Comparison of ENCODE assay signal across 24 cellular contexts in the genomic region with DNA sequence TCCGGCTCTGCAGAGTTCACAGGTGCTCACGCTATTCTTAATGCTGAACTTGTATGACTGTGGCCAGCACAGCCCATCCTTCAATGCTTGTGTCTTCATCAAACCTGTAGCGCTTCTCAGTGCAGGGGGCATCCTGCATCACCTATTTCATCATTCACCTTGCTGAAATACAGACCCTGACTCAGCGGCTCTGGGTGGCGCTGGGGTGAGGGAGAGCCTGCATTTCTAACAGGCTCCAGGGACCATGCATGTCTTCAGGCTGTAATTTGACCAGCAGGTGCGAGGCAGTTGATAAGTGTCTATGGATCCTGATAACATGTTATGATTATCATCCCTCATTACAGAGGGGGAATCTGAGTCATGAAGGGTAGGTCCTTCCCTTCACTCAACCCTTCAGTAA.
DNase-seq lines count a peak whose midpoint lies in the region; ATAC-seq, FAIRE-seq and TF ChIP-seq lines count a peak whose summit lies in the region.
"Had no signal": no experiment of that assay in that cellular context is flagged by ENCODE, and none has a peak within 500 bp of the region (broad histone marks: within the 10 kb centered on the region; RNA-seq: fewer than 3 reads in every experiment).

No MANE protein-coding gene starts in this region.

- H3K4me1 Mint-ChIP-seq in type B pancreatic cell (ENCODE audit: unreplicated experiment), result peaks cover 14% of the 10 kb centered on the region

- no peak for TF ChIP-seq EP300 in K562 (IDR thresholded peaks at IDR 0.05; ENCODE audit: low read length)

- H3K27ac ChIP-seq in K562 (ENCODE audit: extremely low read depth, low read depth, low read length), result no peak overlapping the region
- H3K27ac ChIP-seq: epithelial cell of prostate, ovary, SK-N-MC, transverse colon had no signal

- H3K9me1 ChIP-seq in K562 (ENCODE audit: control insufficient read depth, insufficient read depth, low read length), result no peaks in the 10 kb centered on the region

- DNase-seq in NCI-H1436 (lab: John Stamatoyannopoulos, UW), result peak; percentile 18
- DNase-seq in NCI-H1436 treated with DMSO at 0.1 percent for 48 hours (lab: John Stamatoyannopoulos, UW), result no peak
- DNase-seq in activated naive CD4-positive, alpha-beta T cell treated with anti-CD3 and anti-CD28 coated beads, Interleukin-2, amount 50 U/mL, for 72 hours (ENCODE audit: low spot score in 2 of 2), result no peak
- no peak for DNase-seq in activated naive CD4-positive, alpha-beta T cell treated with Interleukin-2 at 50 U/mL for 16 hours
- peak in 1 of 4 experiments; percentile 7 for DNase-seq in K562 (ENCODE audit: extremely low read depth in 1 of 4, low spot score in 3 of 4)
- peak; percentile 36 for DNase-seq in type B pancreatic cell (ENCODE audit: extremely low spot score, unreplicated experiment)
- DNase-seq in stimulated activated naive CD4-positive, alpha-beta T cell treated with Interleukin-2 at 50 U/mL for 16 hours (lab: John Stamatoyannopoulos, UW), result no peak
- DNase-seq: 8988T; Calu3; foreskin fibroblast; hypothalamus; kidney; NCI-H1105 treated with DMSO at 0.1 percent for 48 hours; NCI-H226; ovary; stimulated activated naive CD8-positive, alpha-beta T cell treated with anti-CD3 and anti-CD28 coated beads, Interleukin-15, amount 100 ng/mL, for 72 hours; T1000; transverse colon had no signal

- no peak overlapping the region for H2AFZ ChIP-seq in K562 (ENCODE audit: low read depth, low read length)

- CTCF ChIA-PET in K562 (lab: Yijun Ruan, JAX; ENCODE audit: low intra/inter-chr PET ratio), result no interaction called here

- POLR2A ChIA-PET in K562 (lab: Yijun Ruan, JAX), result no interaction called here

- no peak overlapping the region for H3K4me3 ChIP-seq in K562
- H3K4me3 ChIP-seq: ovary, SK-N-MC, transverse colon had no signal

- peak overlapping the region; percentile 59 to 84 for H3K27ac Mint-ChIP-seq in activated naive CD4-positive, alpha-beta T cell treated with anti-CD3 and anti-CD28 coated beads, Interleukin-2, amount 50 U/mL, for 72 hours
- no peak overlapping the region for H3K27ac Mint-ChIP-seq in type B pancreatic cell
- H3K27ac Mint-ChIP-seq: stimulated activated naive CD8-positive, alpha-beta T cell treated with anti-CD3 and anti-CD28 coated beads, Interleukin-15, amount 100 ng/mL, for 72 hours had no signal

- H3K9me3 Mint-ChIP-seq in activated naive CD4-positive, alpha-beta T cell treated with anti-CD3 and anti-CD28 coated beads, Interleukin-2, amount 50 U/mL, for 72 hours, result no peaks in the 10 kb centered on the region
- no peaks in the 10 kb centered on the region for H3K9me3 Mint-ChIP-seq in type B pancreatic cell
- H3K9me3 Mint-ChIP-seq: stimulated activated naive CD8-positive, alpha-beta T cell treated with anti-CD3 and anti-CD28 coated beads, Interleukin-15, amount 100 ng/mL, for 72 hours had no signal

- H3K79me2 ChIP-seq in K562 (ENCODE audit: control insufficient read depth, insufficient read depth, low read length), result no peaks in the 10 kb centered on the region

- ATAC-seq in activated naive CD4-positive, alpha-beta T cell treated with anti-CD3 and anti-CD28 coated beads, Interleukin-2, amount 50 U/mL, for 72 hours, result no peak
- peak; percentile 65 for ATAC-seq in K562
- ATAC-seq in GM18861 (IDR thresholded peaks at IDR 0.05; ENCODE audit: unreplicated experiment), result no peak
- ATAC-seq: sciatic nerve; stimulated activated naive CD8-positive, alpha-beta T cell treated with anti-CD3 and anti-CD28 coated beads, Interleukin-15, amount 100 ng/mL, for 72 hours had no signal

- H3K9me3 ChIP-seq in K562 (replicated peaks; ENCODE audit: control insufficient read depth, insufficient read depth, low read depth, low read length), result no peaks in the 10 kb centered on the region
- H3K9me3 ChIP-seq: ovary, transverse colon had no signal

- TF ChIP-seq POLR2A in K562 (conservative IDR thresholded peaks at IDR 0.05), result no peak

- H3K4me2 ChIP-seq in K562 (ENCODE audit: insufficient read depth, low read length), result no peak overlapping the region

- H3K9ac ChIP-seq in K562 (ENCODE audit: insufficient read depth in 1 of 2, low read depth in 2 of 2, low read length in 2 of 2), result no peak overlapping the region

- no peaks in the 10 kb centered on the region for H3K27me3 ChIP-seq in K562 (ENCODE audit: control insufficient read depth in 2 of 2, insufficient read depth in 2 of 2, low read length in 2 of 2)
- H3K27me3 ChIP-seq: ovary, transverse colon had no signal

- no peak overlapping the region for H3K4me3 Mint-ChIP-seq in type B pancreatic cell
- H3K4me3 Mint-ChIP-seq: stimulated activated naive CD8-positive, alpha-beta T cell treated with anti-CD3 and anti-CD28 coated beads, Interleukin-15, amount 100 ng/mL, for 72 hours had no signal

- no TSS peak for BruUV-seq in K562 (replicated peaks; lab: Mats Ljungman, UMichigan)

- intact Hi-C loops in K562 (cut with micrococcal nuclease), result no loop called here

- H3K36me3 Mint-ChIP-seq in activated naive CD4-positive, alpha-beta T cell treated with anti-CD3 and anti-CD28 coated beads, Interleukin-2, amount 50 U/mL, for 72 hours, result peaks cover 11 to 55% of the 10 kb centered on the region in 2 donors
- peaks cover 5% of the 10 kb centered on the region for H3K36me3 Mint-ChIP-seq in type B pancreatic cell

- FAIRE-seq in K562 (lab: Jason Lieb, UNC), result no peak
- FAIRE-seq: H54, kidney, RCC 7860 had no signal

- TF ChIP-seq CTCF in K562 (IDR thresholded peaks at IDR 0.05 in 2 of 3, conservative IDR thresholded peaks at IDR 0.05 in 1 of 3; ENCODE audit: insufficient read depth in 2 of 3, low read depth in 1 of 3, low read length in 3 of 3) (no peak), type B pancreatic cell (conservative IDR thresholded peaks at IDR 0.05) (no peak)

- no peak for TF ChIP-seq RAD21 in K562 (CRISPR knock-in tag; conservative IDR thresholded peaks at IDR 0.05 in 1 of 2, IDR thresholded peaks at IDR 0.05 in 1 of 2)

- in situ Hi-C loops in K562 (cut with MboI), result no loop called here

- no peaks in the 10 kb centered on the region; the same call in 1 of the 2 replicates for H4K20me1 ChIP-seq in K562 (replicated peaks; ENCODE audit: control insufficient read depth, insufficient read depth, low read length)

- H3K27me3 Mint-ChIP-seq in type B pancreatic cell, result no peaks in the 10 kb centered on the region
- H3K27me3 Mint-ChIP-seq: stimulated activated naive CD8-positive, alpha-beta T cell treated with anti-CD3 and anti-CD28 coated beads, Interleukin-15, amount 100 ng/mL, for 72 hours had no signal

- no peaks in the 10 kb centered on the region; the same call in 2 of the 3 replicates for H3K36me3 ChIP-seq in K562 (ENCODE audit: control insufficient read depth, insufficient read depth, low read length)
- H3K36me3 ChIP-seq: ovary, transverse colon had no signal

- H3K4me1 ChIP-seq in K562 (replicated peaks in 1 of 2; ENCODE audit: control insufficient read depth in 2 of 2, insufficient read depth in 2 of 2, low read length in 2 of 2), result peaks cover 3 to 6% of the 10 kb centered on the region in 2 experiments; a peak in 2 of 5 replicates
- H3K4me1 ChIP-seq: transverse colon had no signal

- 56% methylated on average over 6 of the region's 6 CpGs for WGBS in K562 (ENCODE audit: insufficient coverage, low coverage, missing lambda C conversion rate)

TF ChIP-seq in K562, 482 proteins besides CTCF, POLR2A, EP300 and RAD21 (continues in another document):
- TF ChIP-seq FUS (optimal IDR thresholded peaks at IDR 0.05; ENCODE audit: low read depth, low read length), result no peak
- TF ChIP-seq, protein P1, sequence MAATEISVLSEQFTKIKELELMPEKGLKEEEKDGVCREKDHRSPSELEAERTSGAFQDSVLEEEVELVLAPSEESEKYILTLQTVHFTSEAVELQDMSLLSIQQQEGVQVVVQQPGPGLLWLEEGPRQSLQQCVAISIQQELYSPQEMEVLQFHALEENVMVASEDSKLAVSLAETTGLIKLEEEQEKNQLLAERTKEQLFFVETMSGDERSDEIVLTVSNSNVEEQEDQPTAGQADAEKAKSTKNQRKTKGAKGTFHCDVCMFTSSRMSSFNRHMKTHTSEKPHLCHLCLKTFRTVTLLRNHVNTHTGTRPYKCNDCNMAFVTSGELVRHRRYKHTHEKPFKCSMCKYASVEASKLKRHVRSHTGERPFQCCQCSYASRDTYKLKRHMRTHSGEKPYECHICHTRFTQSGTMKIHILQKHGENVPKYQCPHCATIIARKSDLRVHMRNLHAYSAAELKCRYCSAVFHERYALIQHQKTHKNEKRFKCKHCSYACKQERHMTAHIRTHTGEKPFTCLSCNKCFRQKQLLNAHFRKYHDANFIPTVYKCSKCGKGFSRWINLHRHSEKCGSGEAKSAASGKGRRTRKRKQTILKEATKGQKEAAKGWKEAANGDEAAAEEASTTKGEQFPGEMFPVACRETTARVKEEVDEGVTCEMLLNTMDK (IDR thresholded peaks at IDR 0.05; ENCODE audit: borderline replicate concordance, insufficient read depth, low read depth, low read length, poor library complexity, severe bottlenecking), result no peak
- TF ChIP-seq, protein P2, sequence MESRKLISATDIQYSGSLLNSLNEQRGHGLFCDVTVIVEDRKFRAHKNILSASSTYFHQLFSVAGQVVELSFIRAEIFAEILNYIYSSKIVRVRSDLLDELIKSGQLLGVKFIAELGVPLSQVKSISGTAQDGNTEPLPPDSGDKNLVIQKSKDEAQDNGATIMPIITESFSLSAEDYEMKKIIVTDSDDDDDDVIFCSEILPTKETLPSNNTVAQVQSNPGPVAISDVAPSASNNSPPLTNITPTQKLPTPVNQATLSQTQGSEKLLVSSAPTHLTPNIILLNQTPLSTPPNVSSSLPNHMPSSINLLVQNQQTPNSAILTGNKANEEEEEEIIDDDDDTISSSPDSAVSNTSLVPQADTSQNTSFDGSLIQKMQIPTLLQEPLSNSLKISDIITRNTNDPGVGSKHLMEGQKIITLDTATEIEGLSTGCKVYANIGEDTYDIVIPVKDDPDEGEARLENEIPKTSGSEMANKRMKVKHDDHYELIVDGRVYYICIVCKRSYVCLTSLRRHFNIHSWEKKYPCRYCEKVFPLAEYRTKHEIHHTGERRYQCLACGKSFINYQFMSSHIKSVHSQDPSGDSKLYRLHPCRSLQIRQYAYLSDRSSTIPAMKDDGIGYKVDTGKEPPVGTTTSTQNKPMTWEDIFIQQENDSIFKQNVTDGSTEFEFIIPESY (CRISPR knock-in tag; IDR thresholded peaks at IDR 0.05), result no peak
- no peak for TF ChIP-seq HIVEP1 (CRISPR knock-in tag; IDR thresholded peaks at IDR 0.05)

Comparison
In these comparisons a context has a peak if more than half of its experiments do, and no peak if none do; other contexts are left out.
1. DNase-seq: peak in NCI-H1436 (single experiment) and type B pancreatic cell (single experiment); none in NCI-H1436 treated with DMSO at 0.1 percent for 48 hours (single experiment), activated naive CD4-positive, alpha-beta T cell treated with anti-CD3 and anti-CD28 coated beads, Interleukin-2, amount 50 U/mL, for 72 hours (0 of 2), activated naive CD4-positive, alpha-beta T cell treated with Interleukin-2 at 50 U/mL for 16 hours (single experiment) and stimulated activated naive CD4-positive, alpha-beta T cell treated with Interleukin-2 at 50 U/mL for 16 hours (single experiment).